ENCODE assay signal across 25 cellular contexts in the genomic region with DNA sequence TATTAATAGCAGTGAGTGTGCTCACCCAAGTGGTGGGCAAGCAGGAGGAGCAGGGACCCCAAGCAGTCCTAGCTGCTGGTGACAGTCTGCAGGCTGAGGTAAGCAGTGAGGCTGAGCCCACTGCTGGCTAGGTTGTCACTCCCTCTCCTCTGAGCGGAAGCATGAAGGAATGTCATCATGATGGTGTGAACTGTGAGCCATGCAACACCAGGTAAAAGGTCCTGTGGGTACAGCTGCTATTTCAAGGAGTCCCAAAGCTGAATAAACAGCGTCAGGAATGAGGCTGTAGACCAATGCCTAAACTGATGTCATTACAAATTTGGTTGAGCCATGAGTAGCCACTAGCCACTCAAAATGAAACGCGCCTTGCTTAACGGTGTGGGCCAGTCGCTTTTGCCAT.
"Had no signal": no experiment of that assay in that cellular context is flagged by ENCODE, and none has a peak within 500 bp of the region (broad histone marks: within the 10 kb centered on the region; RNA-seq: fewer than 3 reads in every experiment).

No MANE protein-coding gene starts in this region.

- H3K36me3 ChIP-seq: colonic mucosa had no signal

- H3K27ac ChIP-seq: body of pancreas, colonic mucosa had no signal

- ATAC-seq: activated T-cell treated with anti-CD3 and anti-CD28 coated beads, Interleukin-2, amount 50 U/mL, for 4 hours; activated T-helper 17 cell treated with anti-CD3 and anti-CD28 coated beads, Interleukin-2, amount 50 U/mL, for 72 hours; body of pancreas; esophagus mucosa had no signal

- H3K27me3 ChIP-seq: body of pancreas, colonic mucosa had no signal

- DNase-seq: activated CD4-positive, alpha-beta memory T cell treated with anti-CD3 and anti-CD28 coated beads, Interleukin-2, amount 10 ng/mL, durations not matched to agents 7 days and 5 days; activated CD4-positive, alpha-beta T cell treated with anti-CD3 and anti-CD28 coated beads for 1 hour; activated CD4-positive, alpha-beta T cell treated with anti-CD3 and anti-CD28 coated beads for 4 hours; activated CD4-positive, alpha-beta T cell treated with anti-CD3 and anti-CD28 coated beads, Interleukin-2, amount 10 ng/mL, durations not matched to agents 7 days and 5 days; activated CD4-positive, alpha-beta T cell treated with anti-CD3 and anti-CD28 coated beads, Interleukin-2, amount 50 U/mL, for 4 hours; activated CD8-positive, alpha-beta memory T cell treated with anti-CD3 and anti-CD28 coated beads, Interleukin-2, amount 50 U/mL, for 48 hours; activated effector memory CD4-positive, alpha-beta T cell treated with Interleukin-2 at 50 U/mL for 16 hours; activated gamma-delta T cell treated with Interleukin-2 at 50 U/mL for 16 hours; activated naive CD4-positive, alpha-beta T cell treated with anti-CD3 and anti-CD28 coated beads, Interleukin-2, amount 50 U/mL, for 16 hours; activated naive CD4-positive, alpha-beta T cell treated with Interleukin-2 at 50 U/mL for 16 hours; activated T-cell treated with anti-CD3 and anti-CD28 coated beads for 4 hours; activated T-cell treated with anti-CD3 and anti-CD28 coated beads, Interleukin-2, amount 50 U/mL, for 4 hours; amniotic stem cell; aorta; body of pancreas; central memory CD4-positive, alpha-beta T cell; cerebellar nuclear complex; colonic mucosa; effector CD8-positive, alpha-beta T cell; endodermal cell; foreskin fibroblast; head of caudate nucleus; T-helper 2 cell had no signal

- H3K4me3 ChIP-seq: body of pancreas, colonic mucosa had no signal

- H3K4me1 ChIP-seq: body of pancreas, colonic mucosa had no signal

- H3K9me3 ChIP-seq: body of pancreas, colonic mucosa had no signal
